23 cellular contexts compared by ENCODE assay signal in the genomic region with DNA sequence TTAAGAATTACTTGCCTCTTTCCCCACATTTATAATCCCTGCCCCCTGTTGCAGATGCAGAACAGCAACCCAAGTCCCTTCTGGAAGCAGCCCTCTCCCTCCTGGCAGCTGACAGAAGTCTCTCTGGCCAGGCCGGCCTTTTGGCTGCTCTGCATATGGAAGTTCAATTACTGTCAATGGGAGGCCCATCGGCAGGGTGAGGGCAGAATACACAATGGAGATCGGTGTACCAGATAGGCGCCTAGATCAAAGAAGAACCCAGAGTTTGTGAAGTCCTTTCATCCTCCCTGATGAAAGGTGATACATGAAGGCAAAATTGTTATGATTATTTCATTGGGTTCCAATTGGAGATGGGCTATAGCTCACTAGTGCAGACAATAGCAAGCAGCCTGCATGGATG.
"Had no signal": no experiment of that assay in that cellular context is flagged by ENCODE, and none has a peak within 500 bp of the region (broad histone marks: within the 10 kb centered on the region; RNA-seq: fewer than 3 reads in every experiment).

No MANE protein-coding gene starts in this region.

- DNase-seq: dermis blood vessel endothelial cell; erythroblast; foreskin keratinocyte; hippocampal formation; left lung; mucosa of descending colon; naive thymus-derived CD8-positive, alpha-beta T cell; psoas muscle; retina; spleen; stimulated activated CD4-positive, alpha-beta T cell treated with anti-CD3 and anti-CD28 coated beads, Interleukin-15, amount 100 ng/mL, for 24 hours; stimulated activated CD4-positive, alpha-beta T cell treated with anti-CD3 and anti-CD28 coated beads, Interleukin-1b, Interleukin-23, amount 100 ng/mL, for 48 hours; stimulated activated CD4-positive, alpha-beta T cell treated with anti-CD3 and anti-CD28 coated beads, Interleukin-4, amount 100 ng/mL, for 4 hours; stimulated activated naive B cell treated with anti-CD40 and anti-IgM and Interleukin-4, amounts not matched to agents 10 μg/mL and 1 μg/mL and 100 μg/mL, for 72 hours; stimulated activated naive CD8-positive, alpha-beta T cell treated with anti-CD3 and anti-CD28 coated beads, Interleukin-15, amount 100 ng/mL, for 72 hours; testis; upper lobe of right lung had no signal

- H3K9me3 ChIP-seq: heart left ventricle, left lung, mucosa of descending colon, neutrophil, psoas muscle, testis, tibial nerve, upper lobe of right lung, vagina had no signal

- H3K4me3 ChIP-seq: heart left ventricle, left lung, lung, mucosa of descending colon, psoas muscle, spleen, testis, tibial nerve, upper lobe of right lung, vagina had no signal

- ATAC-seq: foreskin keratinocyte; left lung; mucosa of descending colon; naive thymus-derived CD8-positive, alpha-beta T cell; psoas muscle; sciatic nerve; stimulated activated naive B cell treated with anti-CD40 and anti-IgM and Interleukin-4, amounts not matched to agents 10 μg/mL and 1 μg/mL and 100 μg/mL, for 72 hours; stimulated activated naive CD8-positive, alpha-beta T cell treated with anti-CD3 and anti-CD28 coated beads, Interleukin-15, amount 100 ng/mL, for 72 hours; upper lobe of right lung had no signal

- H3K27ac ChIP-seq: foreskin keratinocyte, heart left ventricle, left lung, neutrophil, psoas muscle, spleen, testis, tibial nerve, upper lobe of right lung, vagina had no signal

- H3K36me3 ChIP-seq: heart left ventricle, left lung, neutrophil, spleen, tibial nerve, upper lobe of right lung, vagina had no signal

- H3K4me1 ChIP-seq: foreskin keratinocyte, psoas muscle, spleen, vagina had no signal

- H3K27me3 ChIP-seq: heart left ventricle, left lung, neutrophil, spleen, testis, tibial nerve, upper lobe of right lung, vagina had no signal
